Comparison of ENCODE assay signal across 1 cellular context in the genomic region with DNA sequence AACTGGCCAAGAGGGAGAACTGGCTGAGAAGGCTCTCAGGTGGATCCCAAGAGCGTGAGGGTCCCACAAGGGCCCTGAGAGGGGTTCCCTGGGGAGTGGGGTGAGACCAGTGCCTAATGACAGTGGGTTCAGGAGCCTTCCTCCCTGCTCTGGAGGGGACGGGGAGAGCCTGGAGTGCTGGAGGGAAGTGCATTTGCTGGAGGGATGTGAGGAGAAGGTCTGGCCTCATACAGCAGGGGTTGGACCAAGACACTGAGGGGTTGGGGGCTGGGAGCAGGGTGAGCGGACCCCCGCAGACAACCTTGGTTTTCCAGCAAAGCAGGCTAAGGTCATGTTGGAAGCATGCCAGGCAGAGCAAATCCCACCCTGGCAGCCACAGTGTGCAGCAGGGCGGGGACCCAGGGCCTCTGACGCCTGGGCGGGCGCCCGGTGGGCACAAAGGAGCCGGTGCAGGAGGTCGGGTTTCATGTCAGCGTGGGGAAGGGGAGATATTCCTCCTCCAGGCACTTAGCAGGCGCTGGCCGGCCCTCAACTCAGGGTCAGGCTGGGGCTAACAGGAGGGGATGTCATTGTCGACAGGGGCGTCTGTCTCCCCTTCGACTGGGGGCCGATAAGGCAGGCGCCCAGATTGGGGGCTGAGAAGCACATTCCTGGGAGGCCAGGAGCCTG.
TF ChIP-seq lines count a peak whose summit lies in the region.

No MANE protein-coding gene starts in this region.

TF ChIP-seq in K562, 482 proteins besides CTCF, POLR2A, EP300 and RAD21:
- TF ChIP-seq CBX5 (IDR thresholded peaks at IDR 0.05; ENCODE audit: borderline replicate concordance, low read depth) = no peak
- peak; percentile 44; the same call in 1 of the 2 replicates for TF ChIP-seq NFIC (IDR thresholded peaks at IDR 0.05)
- TF ChIP-seq HMG20A (CRISPR knock-in tag; conservative IDR thresholded peaks at IDR 0.05) = no peak
- TF ChIP-seq, protein P1, sequence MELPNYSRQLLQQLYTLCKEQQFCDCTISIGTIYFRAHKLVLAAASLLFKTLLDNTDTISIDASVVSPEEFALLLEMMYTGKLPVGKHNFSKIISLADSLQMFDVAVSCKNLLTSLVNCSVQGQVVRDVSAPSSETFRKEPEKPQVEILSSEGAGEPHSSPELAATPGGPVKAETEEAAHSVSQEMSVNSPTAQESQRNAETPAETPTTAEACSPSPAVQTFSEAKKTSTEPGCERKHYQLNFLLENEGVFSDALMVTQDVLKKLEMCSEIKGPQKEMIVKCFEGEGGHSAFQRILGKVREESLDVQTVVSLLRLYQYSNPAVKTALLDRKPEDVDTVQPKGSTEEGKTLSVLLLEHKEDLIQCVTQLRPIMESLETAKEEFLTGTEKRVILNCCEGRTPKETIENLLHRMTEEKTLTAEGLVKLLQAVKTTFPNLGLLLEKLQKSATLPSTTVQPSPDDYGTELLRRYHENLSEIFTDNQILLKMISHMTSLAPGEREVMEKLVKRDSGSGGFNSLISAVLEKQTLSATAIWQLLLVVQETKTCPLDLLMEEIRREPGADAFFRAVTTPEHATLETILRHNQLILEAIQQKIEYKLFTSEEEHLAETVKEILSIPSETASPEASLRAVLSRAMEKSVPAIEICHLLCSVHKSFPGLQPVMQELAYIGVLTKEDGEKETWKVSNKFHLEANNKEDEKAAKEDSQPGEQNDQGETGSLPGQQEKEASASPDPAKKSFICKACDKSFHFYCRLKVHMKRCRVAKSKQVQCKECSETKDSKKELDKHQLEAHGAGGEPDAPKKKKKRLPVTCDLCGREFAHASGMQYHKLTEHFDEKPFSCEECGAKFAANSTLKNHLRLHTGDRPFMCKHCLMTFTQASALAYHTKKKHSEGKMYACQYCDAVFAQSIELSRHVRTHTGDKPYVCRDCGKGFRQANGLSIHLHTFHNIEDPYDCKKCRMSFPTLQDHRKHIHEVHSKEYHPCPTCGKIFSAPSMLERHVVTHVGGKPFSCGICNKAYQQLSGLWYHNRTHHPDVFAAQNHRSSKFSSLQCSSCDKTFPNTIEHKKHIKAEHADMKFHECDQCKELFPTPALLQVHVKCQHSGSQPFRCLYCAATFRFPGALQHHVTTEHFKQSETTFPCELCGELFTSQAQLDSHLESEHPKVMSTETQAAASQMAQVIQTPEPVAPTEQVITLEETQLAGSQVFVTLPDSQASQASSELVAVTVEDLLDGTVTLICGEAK (IDR thresholded peaks at IDR 0.05) = no peak
- TF ChIP-seq, protein P1 (CRISPR knock-in tag; IDR thresholded peaks at IDR 0.05) = no peak
- TF ChIP-seq ZKSCAN3 (CRISPR knock-in tag; IDR thresholded peaks at IDR 0.05) = no peak
